ENCODE assay signal across 11 cellular contexts in the genomic region with DNA sequence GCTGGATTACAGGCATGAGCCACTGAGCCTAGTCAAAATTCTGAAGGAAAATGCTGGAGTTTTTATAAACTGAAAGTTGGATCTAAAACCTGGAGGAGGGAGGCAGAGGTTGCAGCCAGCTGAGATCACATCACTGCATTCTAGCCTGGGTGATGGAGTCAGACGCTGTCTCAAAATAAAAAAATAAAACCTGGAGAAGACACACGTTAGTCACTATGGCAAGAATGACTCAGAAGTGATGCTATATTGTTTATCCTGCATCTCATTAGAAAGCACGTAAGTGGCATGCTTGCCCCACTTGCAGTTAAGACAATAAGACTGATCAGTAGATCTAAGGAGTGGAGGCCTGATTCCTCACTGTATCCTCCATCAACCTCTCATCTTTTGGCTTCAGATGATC. TPM values are rescaled to one million over a fixed set of nuclear protein-coding genes. Genes with fewer than 3 reads are reported as not detected.
DNase-seq lines count a peak whose midpoint lies in the region; ATAC-seq and TF ChIP-seq lines count a peak whose summit lies in the region.
"Had no signal": no experiment of that assay in that cellular context is flagged by ENCODE, and none has a peak within 500 bp of the region (broad histone marks: within the 10 kb centered on the region; RNA-seq: fewer than 3 reads in every experiment).

No MANE protein-coding gene starts in this region.

- peak; percentile 24 for DNase-seq in activated CD4-positive, alpha-beta T cell treated with anti-CD3 and anti-CD28 coated beads for 36 hours
- DNase-seq in activated CD4-positive, alpha-beta T cell treated with anti-CD3 and anti-CD28 coated beads, Interleukin-2, amount 50 U/mL, for 1 hour: no peak
- no peak for DNase-seq in stimulated activated effector memory CD8-positive, alpha-beta T cell treated with anti-CD3 and anti-CD28 coated beads, Interleukin-12 subunit alpha, Interleukin-12 subunit beta, amount 100 ng/mL, for 72 hours (ENCODE audit: low spot score in 2 of 2)
- DNase-seq in COLO668 (lab: John Stamatoyannopoulos, UW; ENCODE audit: unreplicated experiment): no peak
- no peak for DNase-seq in hypothalamus (lab: John Stamatoyannopoulos, UW)
- DNase-seq in cerebellar nuclear complex (lab: John Stamatoyannopoulos, UW): no peak
- DNase-seq: activated CD8-positive, alpha-beta memory T cell treated with anti-CD3 and anti-CD28 coated beads, Interleukin-2, amount 50 U/mL, for 48 hours; left colon had no signal

- H3K4me3 Mint-ChIP-seq in activated CD4-positive, alpha-beta T cell treated with anti-CD3 and anti-CD28 coated beads for 36 hours: no peak overlapping the region
- H3K4me3 Mint-ChIP-seq in stimulated activated effector memory CD8-positive, alpha-beta T cell treated with anti-CD3 and anti-CD28 coated beads, Interleukin-12 subunit alpha, Interleukin-12 subunit beta, amount 100 ng/mL, for 72 hours: no peak overlapping the region
- H3K4me3 Mint-ChIP-seq: natural killer cell treated with Interleukin-12 subunit alpha and Interleukin-12 subunit beta and Interleukin-15 and Interleukin-18, amount 100 ng/mL, for 72 hours had no signal

- POLR2A ChIA-PET in activated CD4-positive, alpha-beta T cell treated with anti-CD3 and anti-CD28 coated beads for 36 hours (lab: Charles Lee): no interaction called here

- peak; percentile 41 for ATAC-seq in activated CD4-positive, alpha-beta T cell treated with anti-CD3 and anti-CD28 coated beads for 36 hours
- ATAC-seq in SK-N-SH treated with all-trans-retinoic acid at 6 μM for 48 hours (peak; percentile 30), esophagus mucosa (peak; percentile 14)
- peak; percentile 79 for ATAC-seq in stimulated activated effector memory CD8-positive, alpha-beta T cell treated with anti-CD3 and anti-CD28 coated beads, Interleukin-12 subunit alpha, Interleukin-12 subunit beta, amount 100 ng/mL, for 72 hours
- ATAC-seq: left colon; natural killer cell treated with Interleukin-12 subunit alpha and Interleukin-12 subunit beta and Interleukin-15 and Interleukin-18, amount 100 ng/mL, for 72 hours had no signal

- H3K4me1 Mint-ChIP-seq in activated CD4-positive, alpha-beta T cell treated with anti-CD3 and anti-CD28 coated beads for 36 hours: peaks cover 16% of the 10 kb centered on the region
- peaks cover 26% of the 10 kb centered on the region for H3K4me1 Mint-ChIP-seq in stimulated activated effector memory CD8-positive, alpha-beta T cell treated with anti-CD3 and anti-CD28 coated beads, Interleukin-12 subunit alpha, Interleukin-12 subunit beta, amount 100 ng/mL, for 72 hours

- intact Hi-C loops in activated CD4-positive, alpha-beta T cell treated with anti-CD3 and anti-CD28 coated beads for 36 hours (cut with DNase I, micrococcal nuclease): loop anchor here in 1 of 2 experiments (5.0 kb wide), 1 partner anchor 46 kb away; no protein-coding TSS in a partner anchor

- no peak overlapping the region for H3K27ac Mint-ChIP-seq in activated CD4-positive, alpha-beta T cell treated with anti-CD3 and anti-CD28 coated beads for 36 hours
- H3K27ac Mint-ChIP-seq in stimulated activated effector memory CD8-positive, alpha-beta T cell treated with anti-CD3 and anti-CD28 coated beads, Interleukin-12 subunit alpha, Interleukin-12 subunit beta, amount 100 ng/mL, for 72 hours: peak overlapping the region; percentile 56
- H3K27ac Mint-ChIP-seq: natural killer cell treated with Interleukin-12 subunit alpha and Interleukin-12 subunit beta and Interleukin-15 and Interleukin-18, amount 100 ng/mL, for 72 hours had no signal

- peaks cover 2% of the 10 kb centered on the region for H3K27me3 Mint-ChIP-seq in activated CD4-positive, alpha-beta T cell treated with anti-CD3 and anti-CD28 coated beads for 36 hours

- no peaks in the 10 kb centered on the region for H3K36me3 Mint-ChIP-seq in activated CD4-positive, alpha-beta T cell treated with anti-CD3 and anti-CD28 coated beads for 36 hours (ENCODE audit: low read depth)
- H3K36me3 Mint-ChIP-seq in stimulated activated effector memory CD8-positive, alpha-beta T cell treated with anti-CD3 and anti-CD28 coated beads, Interleukin-12 subunit alpha, Interleukin-12 subunit beta, amount 100 ng/mL, for 72 hours: peaks cover 7% of the 10 kb centered on the region
- H3K36me3 Mint-ChIP-seq: natural killer cell treated with Interleukin-12 subunit alpha and Interleukin-12 subunit beta and Interleukin-15 and Interleukin-18, amount 100 ng/mL, for 72 hours had no signal

- CTCF ChIA-PET in activated CD4-positive, alpha-beta T cell treated with anti-CD3 and anti-CD28 coated beads for 36 hours (lab: Charles Lee): interaction anchor here (0.6 to 1.3 kb wide), 3 partner anchors 278 to 318 kb away, joined by 3 to 5 read pairs (median 4); no protein-coding TSS in a partner anchor

- no peaks in the 10 kb centered on the region for H3K9me3 Mint-ChIP-seq in activated CD4-positive, alpha-beta T cell treated with anti-CD3 and anti-CD28 coated beads for 36 hours (ENCODE audit: low read depth)
- no peaks in the 10 kb centered on the region for H3K9me3 Mint-ChIP-seq in stimulated activated effector memory CD8-positive, alpha-beta T cell treated with anti-CD3 and anti-CD28 coated beads, Interleukin-12 subunit alpha, Interleukin-12 subunit beta, amount 100 ng/mL, for 72 hours
- H3K9me3 Mint-ChIP-seq: natural killer cell treated with Interleukin-12 subunit alpha and Interleukin-12 subunit beta and Interleukin-15 and Interleukin-18, amount 100 ng/mL, for 72 hours had no signal

TF ChIP-seq in SK-N-SH treated with all-trans-retinoic acid at 6 μM for 48 hours, 23 proteins besides CTCF, POLR2A, EP300 and RAD21 (continues in another document):
- TF ChIP-seq, protein P1, sequence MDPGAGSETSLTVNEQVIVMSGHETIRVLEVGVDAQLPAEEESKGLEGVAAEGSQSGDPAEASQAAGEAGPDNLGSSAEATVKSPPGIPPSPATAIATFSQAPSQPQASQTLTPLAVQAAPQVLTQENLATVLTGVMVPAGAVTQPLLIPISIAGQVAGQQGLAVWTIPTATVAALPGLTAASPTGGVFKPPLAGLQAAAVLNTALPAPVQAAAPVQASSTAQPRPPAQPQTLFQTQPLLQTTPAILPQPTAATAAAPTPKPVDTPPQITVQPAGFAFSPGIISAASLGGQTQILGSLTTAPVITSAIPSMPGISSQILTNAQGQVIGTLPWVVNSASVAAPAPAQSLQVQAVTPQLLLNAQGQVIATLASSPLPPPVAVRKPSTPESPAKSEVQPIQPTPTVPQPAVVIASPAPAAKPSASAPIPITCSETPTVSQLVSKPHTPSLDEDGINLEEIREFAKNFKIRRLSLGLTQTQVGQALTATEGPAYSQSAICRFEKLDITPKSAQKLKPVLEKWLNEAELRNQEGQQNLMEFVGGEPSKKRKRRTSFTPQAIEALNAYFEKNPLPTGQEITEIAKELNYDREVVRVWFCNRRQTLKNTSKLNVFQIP (CRISPR knock-in tag; IDR thresholded peaks at IDR 0.05; ENCODE audit: borderline replicate concordance, low read depth): no peak
- no peak for TF ChIP-seq ZFP3 (CRISPR knock-in tag; IDR thresholded peaks at IDR 0.05)
- TF ChIP-seq, protein P2, sequence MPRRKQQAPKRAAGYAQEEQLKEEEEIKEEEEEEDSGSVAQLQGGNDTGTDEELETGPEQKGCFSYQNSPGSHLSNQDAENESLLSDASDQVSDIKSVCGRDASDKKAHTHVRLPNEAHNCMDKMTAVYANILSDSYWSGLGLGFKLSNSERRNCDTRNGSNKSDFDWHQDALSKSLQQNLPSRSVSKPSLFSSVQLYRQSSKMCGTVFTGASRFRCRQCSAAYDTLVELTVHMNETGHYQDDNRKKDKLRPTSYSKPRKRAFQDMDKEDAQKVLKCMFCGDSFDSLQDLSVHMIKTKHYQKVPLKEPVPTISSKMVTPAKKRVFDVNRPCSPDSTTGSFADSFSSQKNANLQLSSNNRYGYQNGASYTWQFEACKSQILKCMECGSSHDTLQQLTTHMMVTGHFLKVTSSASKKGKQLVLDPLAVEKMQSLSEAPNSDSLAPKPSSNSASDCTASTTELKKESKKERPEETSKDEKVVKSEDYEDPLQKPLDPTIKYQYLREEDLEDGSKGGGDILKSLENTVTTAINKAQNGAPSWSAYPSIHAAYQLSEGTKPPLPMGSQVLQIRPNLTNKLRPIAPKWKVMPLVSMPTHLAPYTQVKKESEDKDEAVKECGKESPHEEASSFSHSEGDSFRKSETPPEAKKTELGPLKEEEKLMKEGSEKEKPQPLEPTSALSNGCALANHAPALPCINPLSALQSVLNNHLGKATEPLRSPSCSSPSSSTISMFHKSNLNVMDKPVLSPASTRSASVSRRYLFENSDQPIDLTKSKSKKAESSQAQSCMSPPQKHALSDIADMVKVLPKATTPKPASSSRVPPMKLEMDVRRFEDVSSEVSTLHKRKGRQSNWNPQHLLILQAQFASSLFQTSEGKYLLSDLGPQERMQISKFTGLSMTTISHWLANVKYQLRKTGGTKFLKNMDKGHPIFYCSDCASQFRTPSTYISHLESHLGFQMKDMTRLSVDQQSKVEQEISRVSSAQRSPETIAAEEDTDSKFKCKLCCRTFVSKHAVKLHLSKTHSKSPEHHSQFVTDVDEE (CRISPR knock-in tag; IDR thresholded peaks at IDR 0.05): no peak
- TF ChIP-seq, protein P3, sequence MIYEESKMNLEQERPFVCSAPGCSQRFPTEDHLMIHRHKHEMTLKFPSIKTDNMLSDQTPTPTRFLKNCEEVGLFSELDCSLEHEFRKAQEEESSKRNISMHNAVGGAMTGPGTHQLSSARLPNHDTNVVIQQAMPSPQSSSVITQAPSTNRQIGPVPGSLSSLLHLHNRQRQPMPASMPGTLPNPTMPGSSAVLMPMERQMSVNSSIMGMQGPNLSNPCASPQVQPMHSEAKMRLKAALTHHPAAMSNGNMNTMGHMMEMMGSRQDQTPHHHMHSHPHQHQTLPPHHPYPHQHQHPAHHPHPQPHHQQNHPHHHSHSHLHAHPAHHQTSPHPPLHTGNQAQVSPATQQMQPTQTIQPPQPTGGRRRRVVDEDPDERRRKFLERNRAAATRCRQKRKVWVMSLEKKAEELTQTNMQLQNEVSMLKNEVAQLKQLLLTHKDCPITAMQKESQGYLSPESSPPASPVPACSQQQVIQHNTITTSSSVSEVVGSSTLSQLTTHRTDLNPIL (CRISPR knock-in tag; IDR thresholded peaks at IDR 0.05; ENCODE audit: low read depth): no peak
- no peak for TF ChIP-seq CSDC2 (CRISPR knock-in tag; IDR thresholded peaks at IDR 0.05)
- TF ChIP-seq ISL1 (CRISPR knock-in tag; IDR thresholded peaks at IDR 0.05): no peak
- TF ChIP-seq ARNTL (CRISPR knock-in tag; IDR thresholded peaks at IDR 0.05; ENCODE audit: borderline replicate concordance, low read depth): no peak
- no peak for TF ChIP-seq SNAI2 (CRISPR knock-in tag; IDR thresholded peaks at IDR 0.05)
- TF ChIP-seq BACH2 (CRISPR knock-in tag; IDR thresholded peaks at IDR 0.05; ENCODE audit: borderline replicate concordance): no peak
- no peak for TF ChIP-seq ZNF70 (CRISPR knock-in tag; IDR thresholded peaks at IDR 0.05)
- no peak for TF ChIP-seq ZNF565 (CRISPR knock-in tag; conservative IDR thresholded peaks at IDR 0.05; ENCODE audit: low read depth)
- no peak for TF ChIP-seq OSR1 (CRISPR knock-in tag; IDR thresholded peaks at IDR 0.05)
- no peak for TF ChIP-seq ESRRG (CRISPR knock-in tag; IDR thresholded peaks at IDR 0.05)

RNA-seq across cellular contexts. Expression of a gene that starts 17.2 kb away (rescaled TPM):
- total RNA-seq in activated CD4-positive, alpha-beta T cell treated with anti-CD3 and anti-CD28 coated beads for 36 hours: 10 to 100 TPM; 22.1 to 23.3 TPM
- 22.2 TPM for total RNA-seq in esophagus mucosa

Comparison
In these comparisons a context has a peak if more than half of its experiments do, and no peak if none do; other contexts are left out.
1. ATAC-seq: peak in every context shown above with its lines; median percentile 79 in stimulated activated effector memory CD8-positive, alpha-beta T cell treated with anti-CD3 and anti-CD28 coated beads, Interleukin-12 subunit alpha, Interleukin-12 subunit beta, amount 100 ng/mL, for 72 hours; 41 in activated CD4-positive, alpha-beta T cell treated with anti-CD3 and anti-CD28 coated beads for 36 hours; 30 in SK-N-SH treated with all-trans-retinoic acid at 6 μM for 48 hours; 14 in esophagus mucosa.